ENCODE assay signal across 23 cellular contexts in genomic region chr5:6520201-6520600, GRCh38.
"Had no signal": no experiment of that assay in that cellular context is flagged by ENCODE, and none has a peak within 500 bp of the region (broad histone marks: within the 10 kb centered on the region; RNA-seq: fewer than 3 reads in every experiment).

No MANE protein-coding gene starts in this region.

- H3K36me3 ChIP-seq: colonic mucosa, esophagus muscularis mucosa, esophagus squamous epithelium, gastrocnemius medialis, gastroesophageal sphincter, heart left ventricle, heart right ventricle had no signal

- H3K4me1 ChIP-seq: colonic mucosa, esophagus muscularis mucosa, esophagus squamous epithelium, foreskin keratinocyte, gastrocnemius medialis, gastroesophageal sphincter, heart left ventricle, heart right ventricle had no signal

- H3K4me3 Mint-ChIP-seq: dendritic cell treated with granulocyte-macrophage colony-stimulating factor and Interleukin-4, amounts not matched to agents 40 ng/mL and 50 ng/mL, for 4 days; effector memory CD8-positive, alpha-beta T cell; endodermal cell had no signal

- H3K27me3 ChIP-seq: colonic mucosa, esophagus squamous epithelium, foreskin keratinocyte, gastrocnemius medialis, heart left ventricle had no signal

- H3K27ac Mint-ChIP-seq: dendritic cell treated with granulocyte-macrophage colony-stimulating factor and Interleukin-4, amounts not matched to agents 40 ng/mL and 50 ng/mL, for 4 days; effector memory CD8-positive, alpha-beta T cell; endodermal cell had no signal

- H3K9me3 Mint-ChIP-seq: dendritic cell treated with granulocyte-macrophage colony-stimulating factor and Interleukin-4, amounts not matched to agents 40 ng/mL and 50 ng/mL, for 4 days; effector memory CD8-positive, alpha-beta T cell; endodermal cell had no signal

- H3K27ac ChIP-seq: colonic mucosa, dorsolateral prefrontal cortex, epithelial cell of prostate, esophagus muscularis mucosa, esophagus squamous epithelium, foreskin keratinocyte, gastrocnemius medialis, gastroesophageal sphincter, heart left ventricle, heart right ventricle had no signal

- H3K4me3 ChIP-seq: colonic mucosa, dorsolateral prefrontal cortex, esophagus muscularis mucosa, esophagus squamous epithelium, gastrocnemius medialis, gastroesophageal sphincter, heart left ventricle, heart right ventricle had no signal

- DNase-seq: colonic mucosa; cortex of kidney; dermis blood vessel endothelial cell; dorsolateral prefrontal cortex; effector CD4-positive, alpha-beta T cell; effector CD8-positive, alpha-beta T cell; effector memory CD4-positive, alpha-beta T cell; effector memory CD8-positive, alpha-beta T cell; endodermal cell; erythroblast; esophagus squamous epithelium; foreskin fibroblast; foreskin keratinocyte; foreskin melanocyte; gastrocnemius medialis; glutamatergic neuron; head of caudate nucleus; heart left ventricle; heart right ventricle had no signal

- H3K9me3 ChIP-seq: colonic mucosa, esophagus muscularis mucosa, esophagus squamous epithelium, gastrocnemius medialis, gastroesophageal sphincter, heart left ventricle, heart right ventricle had no signal

- H3K27me3 Mint-ChIP-seq: dendritic cell treated with granulocyte-macrophage colony-stimulating factor and Interleukin-4, amounts not matched to agents 40 ng/mL and 50 ng/mL, for 4 days had no signal
